Comparison of ENCODE assay signal across 8 cellular contexts in the genomic region with DNA sequence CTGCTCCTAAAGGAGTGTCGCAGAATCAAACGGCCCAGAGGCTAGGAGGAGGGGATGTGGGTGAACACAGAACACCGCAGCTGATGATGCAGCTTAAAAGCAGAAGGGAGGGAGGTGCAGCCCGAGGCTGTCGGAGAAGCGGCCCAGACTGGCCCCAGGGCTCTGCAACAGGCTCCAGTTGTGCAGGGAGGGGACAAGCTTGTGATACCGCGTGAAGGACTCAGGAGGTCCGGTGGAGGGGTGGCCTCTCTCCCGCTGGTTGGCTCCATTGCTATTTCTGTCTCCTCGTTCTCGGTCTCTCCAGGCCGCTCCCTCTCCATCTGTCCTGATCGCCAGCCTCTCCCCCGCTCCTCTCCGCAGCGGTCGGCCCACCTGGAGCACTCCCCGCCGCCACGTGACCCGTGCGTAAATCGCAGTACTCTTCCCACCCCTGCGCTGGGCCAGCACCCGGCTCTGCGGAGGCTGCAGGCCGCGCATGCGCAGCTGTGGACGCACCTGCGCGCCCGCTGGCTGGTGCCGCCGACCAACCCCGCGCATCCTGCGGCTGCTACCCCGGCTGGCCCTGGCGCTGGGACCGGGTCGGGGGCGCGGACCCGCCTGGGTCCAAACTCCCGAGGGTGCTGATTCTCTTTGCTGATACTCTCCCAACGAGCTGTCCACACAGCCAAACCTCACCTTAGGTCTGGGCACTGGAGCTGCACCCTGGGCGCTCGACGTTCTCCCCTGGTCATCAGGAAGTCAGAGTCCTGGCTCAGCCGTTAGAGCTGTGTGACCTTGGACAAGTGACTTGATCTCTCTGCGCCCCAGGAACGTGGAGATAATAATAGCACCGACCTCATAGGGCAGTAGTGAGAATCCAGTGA. TPM values are rescaled to one million over a fixed set of nuclear protein-coding genes. Genes with fewer than 3 reads are reported as not detected.
DNase-seq lines count a peak whose midpoint lies in the region; ATAC-seq and TF ChIP-seq lines count a peak whose summit lies in the region.

No MANE protein-coding gene starts in this region.

- H3K27ac ChIP-seq in skin epidermis: peak overlapping the region in 2 of 21 experiments; percentile 10 to 31

- H3K4me1 Mint-ChIP-seq in MCF 10A (ENCODE audit: insufficient read depth, unreplicated experiment): peaks cover 15% of the 10 kb centered on the region

- CTCF ChIA-PET in MCF 10A (lab: Yijun Ruan, JAX): interaction anchor here (0.6 to 1.9 kb wide), 7 partner anchors 19 to 261 kb away, joined by 3 to 8 read pairs (median 3); a partner anchor contains a TSS

- ATAC-seq in GM21528 (IDR thresholded peaks at IDR 0.05; ENCODE audit: low FRiP score, unreplicated experiment) (no peak), GM18867 (IDR thresholded peaks at IDR 0.05; ENCODE audit: unreplicated experiment) (no peak)

- H3K4me3 Mint-ChIP-seq in MCF 10A (ENCODE audit: unreplicated experiment): peak overlapping the region; percentile 72

- TF ChIP-seq CTCF in GM13977 (IDR thresholded peaks at IDR 0.05; ENCODE audit: extremely low read depth, insufficient read depth, missing control alignments) (no peak), WI38 (IDR thresholded peaks at IDR 0.05; ENCODE audit: low read depth, low read length) (no peak), MCF 10A (IDR thresholded peaks at IDR 0.05; ENCODE audit: unreplicated experiment) (no peak)

- H3K27ac Mint-ChIP-seq in MCF 10A (ENCODE audit: low read depth, unreplicated experiment): no peak overlapping the region

- H3K4me3 ChIP-seq in WI38 (ENCODE audit: low read depth, low read length): peak overlapping the region; percentile 14; the same call in 1 of the 2 replicates
- peak overlapping the region; percentile 6 to 34 (median 23) for H3K4me3 ChIP-seq in skin epidermis

- no peaks in the 10 kb centered on the region for H3K9me3 Mint-ChIP-seq in MCF 10A (ENCODE audit: unreplicated experiment)

- in situ Hi-C loops in GM13977 (cut with MboI; ENCODE audit: low pct_unique_long_range_greater_than_20kb, low sequenced_read_pairs, unreplicated experiment): no loop called here

- POLR2A ChIA-PET in MCF 10A (lab: Yijun Ruan, JAX): interaction anchor here (0.7 to 2.2 kb wide), 14 partner anchors 9 to 551 kb away, joined by 3 to 14 read pairs (median 4); a partner anchor contains a TSS

- H3K36me3 Mint-ChIP-seq in MCF 10A (ENCODE audit: insufficient read depth, unreplicated experiment): no peaks in the 10 kb centered on the region

- DNase-seq in GM13977 (ENCODE audit: low spot score) (peak; percentile 88), NCI-H2107 treated with DMSO at 0.1 percent for 48 hours (lab: John Stamatoyannopoulos, UW; ENCODE audit: unreplicated experiment) (peak; percentile 75), MCF 10A (ENCODE audit: unreplicated experiment) (peak; percentile 62), iPS-NIHi7 (ENCODE audit: extremely low spot score) (peak; percentile 97)

- intact Hi-C loops in MCF 10A (cut with micrococcal nuclease): no loop called here

- BruUV-seq in MCF 10A (replicated peaks; lab: Mats Ljungman, UMichigan): no TSS peak

- H3K27me3 Mint-ChIP-seq in MCF 10A (ENCODE audit: insufficient read depth, unreplicated experiment): no peaks in the 10 kb centered on the region

RNA-seq across cellular contexts. Expression of a gene that starts 3.7 kb away (rescaled TPM):
- total RNA-seq in MCF 10A (2022): 20.0 and 36.6 TPM in 2 replicates
